9 cellular contexts compared by ENCODE assay signal in genomic region chr11:127281534-127281933, GRCh38.
"Had no signal": no experiment of that assay in that cellular context is flagged by ENCODE, and none has a peak within 500 bp of the region (broad histone marks: within the 10 kb centered on the region; RNA-seq: fewer than 3 reads in every experiment).

No MANE protein-coding gene starts in this region.

- H3K4me2 ChIP-seq: GM23338, KMS-11 had no signal

- ATAC-seq: GM23338, HCT116 had no signal

- DNase-seq: H9, Karpas-422, KBM-7 had no signal

- H3K27ac ChIP-seq: HL-60, KMS-11 had no signal

- H3K9ac ChIP-seq: KMS-11 had no signal

- FAIRE-seq: H1, H54 had no signal

- H2AFZ ChIP-seq: GM23338 had no signal

- H3K4me3 ChIP-seq: GM23338 had no signal
